Comparison of ENCODE assay signal across 1 cellular context in the genomic region with DNA sequence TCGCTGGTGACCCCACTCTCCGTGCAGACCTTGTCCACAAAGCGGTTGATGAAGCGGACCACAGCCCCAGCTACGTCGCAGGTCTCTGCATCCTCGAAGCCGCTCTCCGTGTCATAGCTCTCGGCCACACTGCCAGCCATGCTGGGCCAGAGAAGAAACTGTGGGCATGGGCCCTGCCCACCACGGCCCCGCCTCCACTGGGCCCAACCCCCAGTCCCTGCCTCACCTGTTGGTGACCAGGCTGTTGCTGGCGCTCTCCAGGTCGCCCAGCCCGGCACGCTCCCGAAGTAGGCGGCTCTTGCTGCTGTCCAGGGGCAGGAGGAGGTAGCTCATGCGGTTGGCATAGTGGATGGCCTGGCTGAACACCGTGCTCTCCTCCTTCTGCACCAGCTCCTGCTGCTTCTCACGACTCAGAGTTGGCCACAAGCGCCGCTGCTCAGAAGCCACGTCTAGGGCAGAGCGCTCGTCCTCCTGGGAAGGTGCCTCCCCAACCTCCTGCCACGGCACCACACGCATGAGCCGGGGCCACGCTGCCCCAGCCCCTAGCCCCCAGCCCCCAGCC.
A peak's percentile ranks its signal among the peaks of the same experiment; 100 is the strongest.
TF ChIP-seq lines count a peak whose summit lies in the region.

No MANE protein-coding gene starts in this region.

TF ChIP-seq in HEK293, 187 proteins besides CTCF, POLR2A, EP300 and RAD21:
- no peak for TF ChIP-seq YY1 (tag by site-specific recombination; IDR thresholded peaks at IDR 0.05)
- TF ChIP-seq, protein P1, sequence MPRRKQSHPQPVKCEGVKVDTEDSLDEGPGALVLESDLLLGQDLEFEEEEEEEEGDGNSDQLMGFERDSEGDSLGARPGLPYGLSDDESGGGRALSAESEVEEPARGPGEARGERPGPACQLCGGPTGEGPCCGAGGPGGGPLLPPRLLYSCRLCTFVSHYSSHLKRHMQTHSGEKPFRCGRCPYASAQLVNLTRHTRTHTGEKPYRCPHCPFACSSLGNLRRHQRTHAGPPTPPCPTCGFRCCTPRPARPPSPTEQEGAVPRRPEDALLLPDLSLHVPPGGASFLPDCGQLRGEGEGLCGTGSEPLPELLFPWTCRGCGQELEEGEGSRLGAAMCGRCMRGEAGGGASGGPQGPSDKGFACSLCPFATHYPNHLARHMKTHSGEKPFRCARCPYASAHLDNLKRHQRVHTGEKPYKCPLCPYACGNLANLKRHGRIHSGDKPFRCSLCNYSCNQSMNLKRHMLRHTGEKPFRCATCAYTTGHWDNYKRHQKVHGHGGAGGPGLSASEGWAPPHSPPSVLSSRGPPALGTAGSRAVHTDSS (tag by site-specific recombination; IDR thresholded peaks at IDR 0.05), result no peak
- peak; percentile 84 for TF ChIP-seq SCRT2 (tag by site-specific recombination; IDR thresholded peaks at IDR 0.05)
- TF ChIP-seq, protein P2, sequence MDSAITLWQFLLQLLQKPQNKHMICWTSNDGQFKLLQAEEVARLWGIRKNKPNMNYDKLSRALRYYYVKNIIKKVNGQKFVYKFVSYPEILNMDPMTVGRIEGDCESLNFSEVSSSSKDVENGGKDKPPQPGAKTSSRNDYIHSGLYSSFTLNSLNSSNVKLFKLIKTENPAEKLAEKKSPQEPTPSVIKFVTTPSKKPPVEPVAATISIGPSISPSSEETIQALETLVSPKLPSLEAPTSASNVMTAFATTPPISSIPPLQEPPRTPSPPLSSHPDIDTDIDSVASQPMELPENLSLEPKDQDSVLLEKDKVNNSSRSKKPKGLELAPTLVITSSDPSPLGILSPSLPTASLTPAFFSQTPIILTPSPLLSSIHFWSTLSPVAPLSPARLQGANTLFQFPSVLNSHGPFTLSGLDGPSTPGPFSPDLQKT (IDR thresholded peaks at IDR 0.05; ENCODE audit: borderline replicate concordance, low read depth, low read length), result no peak
- TF ChIP-seq SCRT1 (tag by site-specific recombination; IDR thresholded peaks at IDR 0.05; ENCODE audit: borderline replicate concordance), result peak; percentile 62
- TF ChIP-seq MEIS1 (CRISPR knock-in tag; IDR thresholded peaks at IDR 0.05; ENCODE audit: borderline replicate concordance), result no peak
- TF ChIP-seq, protein P3, sequence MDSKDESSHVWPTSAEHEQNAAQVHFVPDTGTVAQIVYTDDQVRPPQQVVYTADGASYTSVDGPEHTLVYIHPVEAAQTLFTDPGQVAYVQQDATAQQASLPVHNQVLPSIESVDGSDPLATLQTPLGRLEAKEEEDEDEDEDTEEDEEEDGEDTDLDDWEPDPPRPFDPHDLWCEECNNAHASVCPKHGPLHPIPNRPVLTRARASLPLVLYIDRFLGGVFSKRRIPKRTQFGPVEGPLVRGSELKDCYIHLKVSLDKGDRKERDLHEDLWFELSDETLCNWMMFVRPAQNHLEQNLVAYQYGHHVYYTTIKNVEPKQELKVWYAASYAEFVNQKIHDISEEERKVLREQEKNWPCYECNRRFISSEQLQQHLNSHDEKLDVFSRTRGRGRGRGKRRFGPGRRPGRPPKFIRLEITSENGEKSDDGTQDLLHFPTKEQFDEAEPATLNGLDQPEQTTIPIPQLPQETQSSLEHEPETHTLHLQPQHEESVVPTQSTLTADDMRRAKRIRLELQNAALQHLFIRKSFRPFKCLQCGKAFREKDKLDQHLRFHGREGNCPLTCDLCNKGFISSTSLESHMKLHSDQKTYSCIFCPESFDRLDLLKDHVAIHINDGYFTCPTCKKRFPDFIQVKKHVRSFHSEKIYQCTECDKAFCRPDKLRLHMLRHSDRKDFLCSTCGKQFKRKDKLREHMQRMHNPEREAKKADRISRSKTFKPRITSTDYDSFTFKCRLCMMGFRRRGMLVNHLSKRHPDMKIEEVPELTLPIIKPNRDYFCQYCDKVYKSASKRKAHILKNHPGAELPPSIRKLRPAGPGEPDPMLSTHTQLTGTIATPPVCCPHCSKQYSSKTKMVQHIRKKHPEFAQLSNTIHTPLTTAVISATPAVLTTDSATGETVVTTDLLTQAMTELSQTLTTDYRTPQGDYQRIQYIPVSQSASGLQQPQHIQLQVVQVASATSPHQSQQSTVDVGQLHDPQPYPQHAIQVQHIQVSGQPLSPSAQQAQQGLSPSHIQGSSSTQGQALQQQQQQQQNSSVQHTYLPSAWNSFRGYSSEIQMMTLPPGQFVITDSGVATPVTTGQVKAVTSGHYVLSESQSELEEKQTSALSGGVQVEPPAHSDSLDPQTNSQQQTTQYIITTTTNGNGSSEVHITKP (tag by site-specific recombination; IDR thresholded peaks at IDR 0.05), result no peak
- TF ChIP-seq, protein P4, sequence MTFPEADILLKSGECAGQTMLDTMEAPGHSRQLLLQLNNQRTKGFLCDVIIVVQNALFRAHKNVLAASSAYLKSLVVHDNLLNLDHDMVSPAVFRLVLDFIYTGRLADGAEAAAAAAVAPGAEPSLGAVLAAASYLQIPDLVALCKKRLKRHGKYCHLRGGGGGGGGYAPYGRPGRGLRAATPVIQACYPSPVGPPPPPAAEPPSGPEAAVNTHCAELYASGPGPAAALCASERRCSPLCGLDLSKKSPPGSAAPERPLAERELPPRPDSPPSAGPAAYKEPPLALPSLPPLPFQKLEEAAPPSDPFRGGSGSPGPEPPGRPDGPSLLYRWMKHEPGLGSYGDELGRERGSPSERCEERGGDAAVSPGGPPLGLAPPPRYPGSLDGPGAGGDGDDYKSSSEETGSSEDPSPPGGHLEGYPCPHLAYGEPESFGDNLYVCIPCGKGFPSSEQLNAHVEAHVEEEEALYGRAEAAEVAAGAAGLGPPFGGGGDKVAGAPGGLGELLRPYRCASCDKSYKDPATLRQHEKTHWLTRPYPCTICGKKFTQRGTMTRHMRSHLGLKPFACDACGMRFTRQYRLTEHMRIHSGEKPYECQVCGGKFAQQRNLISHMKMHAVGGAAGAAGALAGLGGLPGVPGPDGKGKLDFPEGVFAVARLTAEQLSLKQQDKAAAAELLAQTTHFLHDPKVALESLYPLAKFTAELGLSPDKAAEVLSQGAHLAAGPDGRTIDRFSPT (tag by site-specific recombination; IDR thresholded peaks at IDR 0.05), result peak; percentile 57; the same call in 1 of the 2 replicates
- no peak for TF ChIP-seq GLIS2 (tag by site-specific recombination; IDR thresholded peaks at IDR 0.05)
- no peak for TF ChIP-seq ZNF211 (tag by site-specific recombination; IDR thresholded peaks at IDR 0.05; ENCODE audit: low read depth)
- TF ChIP-seq ZNF621 (tag by site-specific recombination; IDR thresholded peaks at IDR 0.05), result no peak
